1 cellular context compared by ENCODE assay signal in the genomic region with DNA sequence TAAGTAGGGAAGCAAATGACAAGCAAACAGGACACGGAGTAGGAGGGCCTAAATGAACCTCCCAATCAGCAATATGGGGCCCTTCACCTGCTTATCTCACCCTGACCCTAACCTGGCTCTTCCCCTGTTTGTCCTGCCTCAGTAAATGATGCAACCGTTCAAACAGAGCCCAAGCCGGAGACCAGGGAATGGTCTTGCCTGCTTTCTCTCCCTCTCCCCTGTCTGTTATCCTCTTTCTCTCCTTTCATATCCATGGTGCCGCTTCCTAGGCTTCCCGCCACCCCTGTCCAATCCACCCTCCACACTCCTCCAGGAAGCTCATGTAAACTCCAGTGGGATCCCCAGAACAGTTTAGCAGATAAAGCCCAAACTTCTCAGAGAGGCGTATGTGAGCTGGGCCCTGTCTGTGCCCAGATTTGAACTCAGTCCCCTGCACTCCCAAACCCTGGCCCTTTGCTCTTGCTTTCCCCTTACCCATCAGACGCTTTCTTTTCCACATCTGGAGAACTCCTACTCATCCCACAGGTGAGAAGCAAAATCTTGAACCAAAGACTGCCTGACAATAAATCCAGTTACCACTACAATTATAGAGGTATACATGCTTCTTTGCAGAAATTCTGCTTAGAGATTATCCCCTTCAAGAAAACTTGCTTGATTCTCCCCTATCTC.
TF ChIP-seq lines count a peak whose summit lies in the region.

No MANE protein-coding gene starts in this region.

TF ChIP-seq in K562, 482 proteins besides CTCF, POLR2A, EP300 and RAD21 (continued from another document and continues in another):
- TF ChIP-seq, protein P1, sequence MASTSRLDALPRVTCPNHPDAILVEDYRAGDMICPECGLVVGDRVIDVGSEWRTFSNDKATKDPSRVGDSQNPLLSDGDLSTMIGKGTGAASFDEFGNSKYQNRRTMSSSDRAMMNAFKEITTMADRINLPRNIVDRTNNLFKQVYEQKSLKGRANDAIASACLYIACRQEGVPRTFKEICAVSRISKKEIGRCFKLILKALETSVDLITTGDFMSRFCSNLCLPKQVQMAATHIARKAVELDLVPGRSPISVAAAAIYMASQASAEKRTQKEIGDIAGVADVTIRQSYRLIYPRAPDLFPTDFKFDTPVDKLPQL (IDR thresholded peaks at IDR 0.05; ENCODE audit: extremely low read depth, insufficient read length) = no peak
- TF ChIP-seq, protein P2, sequence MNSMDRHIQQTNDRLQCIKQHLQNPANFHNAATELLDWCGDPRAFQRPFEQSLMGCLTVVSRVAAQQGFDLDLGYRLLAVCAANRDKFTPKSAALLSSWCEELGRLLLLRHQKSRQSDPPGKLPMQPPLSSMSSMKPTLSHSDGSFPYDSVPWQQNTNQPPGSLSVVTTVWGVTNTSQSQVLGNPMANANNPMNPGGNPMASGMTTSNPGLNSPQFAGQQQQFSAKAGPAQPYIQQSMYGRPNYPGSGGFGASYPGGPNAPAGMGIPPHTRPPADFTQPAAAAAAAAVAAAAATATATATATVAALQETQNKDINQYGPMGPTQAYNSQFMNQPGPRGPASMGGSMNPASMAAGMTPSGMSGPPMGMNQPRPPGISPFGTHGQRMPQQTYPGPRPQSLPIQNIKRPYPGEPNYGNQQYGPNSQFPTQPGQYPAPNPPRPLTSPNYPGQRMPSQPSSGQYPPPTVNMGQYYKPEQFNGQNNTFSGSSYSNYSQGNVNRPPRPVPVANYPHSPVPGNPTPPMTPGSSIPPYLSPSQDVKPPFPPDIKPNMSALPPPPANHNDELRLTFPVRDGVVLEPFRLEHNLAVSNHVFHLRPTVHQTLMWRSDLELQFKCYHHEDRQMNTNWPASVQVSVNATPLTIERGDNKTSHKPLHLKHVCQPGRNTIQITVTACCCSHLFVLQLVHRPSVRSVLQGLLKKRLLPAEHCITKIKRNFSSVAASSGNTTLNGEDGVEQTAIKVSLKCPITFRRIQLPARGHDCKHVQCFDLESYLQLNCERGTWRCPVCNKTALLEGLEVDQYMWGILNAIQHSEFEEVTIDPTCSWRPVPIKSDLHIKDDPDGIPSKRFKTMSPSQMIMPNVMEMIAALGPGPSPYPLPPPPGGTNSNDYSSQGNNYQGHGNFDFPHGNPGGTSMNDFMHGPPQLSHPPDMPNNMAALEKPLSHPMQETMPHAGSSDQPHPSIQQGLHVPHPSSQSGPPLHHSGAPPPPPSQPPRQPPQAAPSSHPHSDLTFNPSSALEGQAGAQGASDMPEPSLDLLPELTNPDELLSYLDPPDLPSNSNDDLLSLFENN (IDR thresholded peaks at IDR 0.05; ENCODE audit: low read depth in 2 of 2, low read length in 2 of 2) = no peak
- peak; percentile 74 for TF ChIP-seq SMARCA4 (IDR thresholded peaks at IDR 0.05)
- no peak for TF ChIP-seq CC2D1A (IDR thresholded peaks at IDR 0.05)
- TF ChIP-seq, protein P3, sequence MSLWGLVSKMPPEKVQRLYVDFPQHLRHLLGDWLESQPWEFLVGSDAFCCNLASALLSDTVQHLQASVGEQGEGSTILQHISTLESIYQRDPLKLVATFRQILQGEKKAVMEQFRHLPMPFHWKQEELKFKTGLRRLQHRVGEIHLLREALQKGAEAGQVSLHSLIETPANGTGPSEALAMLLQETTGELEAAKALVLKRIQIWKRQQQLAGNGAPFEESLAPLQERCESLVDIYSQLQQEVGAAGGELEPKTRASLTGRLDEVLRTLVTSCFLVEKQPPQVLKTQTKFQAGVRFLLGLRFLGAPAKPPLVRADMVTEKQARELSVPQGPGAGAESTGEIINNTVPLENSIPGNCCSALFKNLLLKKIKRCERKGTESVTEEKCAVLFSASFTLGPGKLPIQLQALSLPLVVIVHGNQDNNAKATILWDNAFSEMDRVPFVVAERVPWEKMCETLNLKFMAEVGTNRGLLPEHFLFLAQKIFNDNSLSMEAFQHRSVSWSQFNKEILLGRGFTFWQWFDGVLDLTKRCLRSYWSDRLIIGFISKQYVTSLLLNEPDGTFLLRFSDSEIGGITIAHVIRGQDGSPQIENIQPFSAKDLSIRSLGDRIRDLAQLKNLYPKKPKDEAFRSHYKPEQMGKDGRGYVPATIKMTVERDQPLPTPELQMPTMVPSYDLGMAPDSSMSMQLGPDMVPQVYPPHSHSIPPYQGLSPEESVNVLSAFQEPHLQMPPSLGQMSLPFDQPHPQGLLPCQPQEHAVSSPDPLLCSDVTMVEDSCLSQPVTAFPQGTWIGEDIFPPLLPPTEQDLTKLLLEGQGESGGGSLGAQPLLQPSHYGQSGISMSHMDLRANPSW (CRISPR knock-in tag; IDR thresholded peaks at IDR 0.05) = no peak
- TF ChIP-seq YY1 (IDR thresholded peaks at IDR 0.05; ENCODE audit: borderline replicate concordance in 1 of 3, control insufficient read depth in 1 of 3, extremely low read depth in 1 of 3, insufficient read depth in 3 of 3, insufficient read length in 1 of 3, insufficient replicate concordance in 2 of 3, low read depth in 1 of 3, low read length in 2 of 3) = no peak
- peak; percentile 69 for TF ChIP-seq CHD4 (IDR thresholded peaks at IDR 0.05; ENCODE audit: insufficient read depth, insufficient replicate concordance, low read depth, low read length, poor library complexity, severe bottlenecking)
- TF ChIP-seq ZNF263 (CRISPR knock-in tag; IDR thresholded peaks at IDR 0.05; ENCODE audit: borderline replicate concordance) = no peak
- no peak for TF ChIP-seq HDAC8 (tag; IDR thresholded peaks at IDR 0.05)
- peak; percentile 25 for TF ChIP-seq CBFA2T3 (IDR thresholded peaks at IDR 0.05)
- TF ChIP-seq ARHGAP35 (IDR thresholded peaks at IDR 0.05; ENCODE audit: partially characterized antibody) = no peak
- no peak for TF ChIP-seq BRCA1 (IDR thresholded peaks at IDR 0.05)
- TF ChIP-seq BRCA1 (CRISPR knock-in tag; IDR thresholded peaks at IDR 0.05) = no peak
- TF ChIP-seq, protein P4, sequence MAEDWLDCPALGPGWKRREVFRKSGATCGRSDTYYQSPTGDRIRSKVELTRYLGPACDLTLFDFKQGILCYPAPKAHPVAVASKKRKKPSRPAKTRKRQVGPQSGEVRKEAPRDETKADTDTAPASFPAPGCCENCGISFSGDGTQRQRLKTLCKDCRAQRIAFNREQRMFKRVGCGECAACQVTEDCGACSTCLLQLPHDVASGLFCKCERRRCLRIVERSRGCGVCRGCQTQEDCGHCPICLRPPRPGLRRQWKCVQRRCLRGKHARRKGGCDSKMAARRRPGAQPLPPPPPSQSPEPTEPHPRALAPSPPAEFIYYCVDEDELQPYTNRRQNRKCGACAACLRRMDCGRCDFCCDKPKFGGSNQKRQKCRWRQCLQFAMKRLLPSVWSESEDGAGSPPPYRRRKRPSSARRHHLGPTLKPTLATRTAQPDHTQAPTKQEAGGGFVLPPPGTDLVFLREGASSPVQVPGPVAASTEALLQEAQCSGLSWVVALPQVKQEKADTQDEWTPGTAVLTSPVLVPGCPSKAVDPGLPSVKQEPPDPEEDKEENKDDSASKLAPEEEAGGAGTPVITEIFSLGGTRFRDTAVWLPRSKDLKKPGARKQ (CRISPR knock-in tag; IDR thresholded peaks at IDR 0.05) = no peak
- TF ChIP-seq TOE1 (IDR thresholded peaks at IDR 0.05; ENCODE audit: borderline replicate concordance) = 0 out of 2 replicates have a peak, but pooled peaks have one; percentile 31
- TF ChIP-seq TOE1 (CRISPR knock-in tag; IDR thresholded peaks at IDR 0.05; ENCODE audit: borderline replicate concordance, low read depth) = no peak
- no peak for TF ChIP-seq U2AF1 (optimal IDR thresholded peaks at IDR 0.05; ENCODE audit: low read depth, low read length)
- no peak for TF ChIP-seq CREM (IDR thresholded peaks at IDR 0.05; ENCODE audit: low read depth)
- TF ChIP-seq ZNF668 (CRISPR knock-in tag; IDR thresholded peaks at IDR 0.05) = no peak; the same call in 1 of the 2 replicates
- TF ChIP-seq, protein P5, sequence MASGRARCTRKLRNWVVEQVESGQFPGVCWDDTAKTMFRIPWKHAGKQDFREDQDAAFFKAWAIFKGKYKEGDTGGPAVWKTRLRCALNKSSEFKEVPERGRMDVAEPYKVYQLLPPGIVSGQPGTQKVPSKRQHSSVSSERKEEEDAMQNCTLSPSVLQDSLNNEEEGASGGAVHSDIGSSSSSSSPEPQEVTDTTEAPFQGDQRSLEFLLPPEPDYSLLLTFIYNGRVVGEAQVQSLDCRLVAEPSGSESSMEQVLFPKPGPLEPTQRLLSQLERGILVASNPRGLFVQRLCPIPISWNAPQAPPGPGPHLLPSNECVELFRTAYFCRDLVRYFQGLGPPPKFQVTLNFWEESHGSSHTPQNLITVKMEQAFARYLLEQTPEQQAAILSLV (tag; IDR thresholded peaks at IDR 0.05) = peak; percentile 74
- TF ChIP-seq, protein P6, sequence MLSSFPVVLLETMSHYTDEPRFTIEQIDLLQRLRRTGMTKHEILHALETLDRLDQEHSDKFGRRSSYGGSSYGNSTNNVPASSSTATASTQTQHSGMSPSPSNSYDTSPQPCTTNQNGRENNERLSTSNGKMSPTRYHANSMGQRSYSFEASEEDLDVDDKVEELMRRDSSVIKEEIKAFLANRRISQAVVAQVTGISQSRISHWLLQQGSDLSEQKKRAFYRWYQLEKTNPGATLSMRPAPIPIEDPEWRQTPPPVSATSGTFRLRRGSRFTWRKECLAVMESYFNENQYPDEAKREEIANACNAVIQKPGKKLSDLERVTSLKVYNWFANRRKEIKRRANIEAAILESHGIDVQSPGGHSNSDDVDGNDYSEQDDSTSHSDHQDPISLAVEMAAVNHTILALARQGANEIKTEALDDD (IDR thresholded peaks at IDR 0.05) = no peak
- no peak for TF ChIP-seq NCOA6 (IDR thresholded peaks at IDR 0.05)
- TF ChIP-seq, protein P7, sequence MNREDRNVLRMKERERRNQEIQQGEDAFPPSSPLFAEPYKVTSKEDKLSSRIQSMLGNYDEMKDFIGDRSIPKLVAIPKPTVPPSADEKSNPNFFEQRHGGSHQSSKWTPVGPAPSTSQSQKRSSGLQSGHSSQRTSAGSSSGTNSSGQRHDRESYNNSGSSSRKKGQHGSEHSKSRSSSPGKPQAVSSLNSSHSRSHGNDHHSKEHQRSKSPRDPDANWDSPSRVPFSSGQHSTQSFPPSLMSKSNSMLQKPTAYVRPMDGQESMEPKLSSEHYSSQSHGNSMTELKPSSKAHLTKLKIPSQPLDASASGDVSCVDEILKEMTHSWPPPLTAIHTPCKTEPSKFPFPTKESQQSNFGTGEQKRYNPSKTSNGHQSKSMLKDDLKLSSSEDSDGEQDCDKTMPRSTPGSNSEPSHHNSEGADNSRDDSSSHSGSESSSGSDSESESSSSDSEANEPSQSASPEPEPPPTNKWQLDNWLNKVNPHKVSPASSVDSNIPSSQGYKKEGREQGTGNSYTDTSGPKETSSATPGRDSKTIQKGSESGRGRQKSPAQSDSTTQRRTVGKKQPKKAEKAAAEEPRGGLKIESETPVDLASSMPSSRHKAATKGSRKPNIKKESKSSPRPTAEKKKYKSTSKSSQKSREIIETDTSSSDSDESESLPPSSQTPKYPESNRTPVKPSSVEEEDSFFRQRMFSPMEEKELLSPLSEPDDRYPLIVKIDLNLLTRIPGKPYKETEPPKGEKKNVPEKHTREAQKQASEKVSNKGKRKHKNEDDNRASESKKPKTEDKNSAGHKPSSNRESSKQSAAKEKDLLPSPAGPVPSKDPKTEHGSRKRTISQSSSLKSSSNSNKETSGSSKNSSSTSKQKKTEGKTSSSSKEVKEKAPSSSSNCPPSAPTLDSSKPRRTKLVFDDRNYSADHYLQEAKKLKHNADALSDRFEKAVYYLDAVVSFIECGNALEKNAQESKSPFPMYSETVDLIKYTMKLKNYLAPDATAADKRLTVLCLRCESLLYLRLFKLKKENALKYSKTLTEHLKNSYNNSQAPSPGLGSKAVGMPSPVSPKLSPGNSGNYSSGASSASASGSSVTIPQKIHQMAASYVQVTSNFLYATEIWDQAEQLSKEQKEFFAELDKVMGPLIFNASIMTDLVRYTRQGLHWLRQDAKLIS (CRISPR knock-in tag; IDR thresholded peaks at IDR 0.05) = no peak
- TF ChIP-seq, protein P8, sequence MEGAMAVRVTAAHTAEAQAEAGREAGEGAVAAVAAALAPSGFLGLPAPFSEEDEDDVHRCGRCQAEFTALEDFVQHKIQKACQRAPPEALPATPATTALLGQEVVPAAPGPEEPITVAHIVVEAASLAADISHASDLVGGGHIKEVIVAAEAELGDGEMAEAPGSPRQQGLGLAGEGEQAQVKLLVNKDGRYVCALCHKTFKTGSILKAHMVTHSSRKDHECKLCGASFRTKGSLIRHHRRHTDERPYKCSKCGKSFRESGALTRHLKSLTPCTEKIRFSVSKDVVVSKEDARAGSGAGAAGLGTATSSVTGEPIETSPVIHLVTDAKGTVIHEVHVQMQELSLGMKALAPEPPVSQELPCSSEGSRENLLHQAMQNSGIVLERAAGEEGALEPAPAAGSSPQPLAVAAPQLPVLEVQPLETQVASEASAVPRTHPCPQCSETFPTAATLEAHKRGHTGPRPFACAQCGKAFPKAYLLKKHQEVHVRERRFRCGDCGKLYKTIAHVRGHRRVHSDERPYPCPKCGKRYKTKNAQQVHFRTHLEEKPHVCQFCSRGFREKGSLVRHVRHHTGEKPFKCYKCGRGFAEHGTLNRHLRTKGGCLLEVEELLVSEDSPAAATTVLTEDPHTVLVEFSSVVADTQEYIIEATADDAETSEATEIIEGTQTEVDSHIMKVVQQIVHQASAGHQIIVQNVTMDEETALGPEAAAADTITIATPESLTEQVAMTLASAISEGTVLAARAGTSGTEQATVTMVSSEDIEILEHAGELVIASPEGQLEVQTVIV (CRISPR knock-in tag; IDR thresholded peaks at IDR 0.05; ENCODE audit: borderline replicate concordance) = no peak
- TF ChIP-seq GATAD2B (IDR thresholded peaks at IDR 0.05; ENCODE audit: borderline replicate concordance) = no peak
- TF ChIP-seq TEAD2 (tag; IDR thresholded peaks at IDR 0.05) = no peak
- TF ChIP-seq GABPA (tag; conservative IDR thresholded peaks at IDR 0.05; ENCODE audit: low read depth) = no peak
- TF ChIP-seq, protein P9, sequence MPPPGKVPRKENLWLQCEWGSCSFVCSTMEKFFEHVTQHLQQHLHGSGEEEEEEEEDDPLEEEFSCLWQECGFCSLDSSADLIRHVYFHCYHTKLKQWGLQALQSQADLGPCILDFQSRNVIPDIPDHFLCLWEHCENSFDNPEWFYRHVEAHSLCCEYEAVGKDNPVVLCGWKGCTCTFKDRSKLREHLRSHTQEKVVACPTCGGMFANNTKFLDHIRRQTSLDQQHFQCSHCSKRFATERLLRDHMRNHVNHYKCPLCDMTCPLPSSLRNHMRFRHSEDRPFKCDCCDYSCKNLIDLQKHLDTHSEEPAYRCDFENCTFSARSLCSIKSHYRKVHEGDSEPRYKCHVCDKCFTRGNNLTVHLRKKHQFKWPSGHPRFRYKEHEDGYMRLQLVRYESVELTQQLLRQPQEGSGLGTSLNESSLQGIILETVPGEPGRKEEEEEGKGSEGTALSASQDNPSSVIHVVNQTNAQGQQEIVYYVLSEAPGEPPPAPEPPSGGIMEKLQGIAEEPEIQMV (tag; conservative IDR thresholded peaks at IDR 0.05; ENCODE audit: low read depth) = no peak
- TF ChIP-seq, protein P10, sequence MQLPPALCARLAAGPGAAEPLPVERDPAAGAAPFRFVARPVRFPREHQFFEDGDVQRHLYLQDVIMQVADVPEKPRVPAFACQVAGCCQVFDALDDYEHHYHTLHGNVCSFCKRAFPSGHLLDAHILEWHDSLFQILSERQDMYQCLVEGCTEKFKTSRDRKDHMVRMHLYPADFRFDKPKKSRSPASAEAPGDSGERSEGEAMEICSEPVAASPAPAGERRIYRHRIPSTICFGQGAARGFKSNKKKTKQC (CRISPR knock-in tag; IDR thresholded peaks at IDR 0.05) = no peak
- 0 out of 2 replicates have a peak, but pooled peaks have one; percentile 30 for TF ChIP-seq LEF1 (IDR thresholded peaks at IDR 0.05)
- no peak for TF ChIP-seq ZNF75A (CRISPR knock-in tag; IDR thresholded peaks at IDR 0.05)
- TF ChIP-seq FOXA3 (CRISPR knock-in tag; conservative IDR thresholded peaks at IDR 0.05 in 1 of 2, IDR thresholded peaks at IDR 0.05 in 1 of 2) = no peak
- TF ChIP-seq MEF2A (IDR thresholded peaks at IDR 0.05; ENCODE audit: control insufficient read depth, low read depth, low read length) = no peak
- peak; percentile 28; the same call in 1 of the 2 replicates for TF ChIP-seq SMARCE1 (IDR thresholded peaks at IDR 0.05)
